ENCODE assay signal across 9 cellular contexts in genomic region chr20:10857362-10858070, GRCh38.
DNase-seq lines count a peak whose midpoint lies in the region; TF ChIP-seq lines count a peak whose summit lies in the region.
"Had no signal": no experiment of that assay in that cellular context is flagged by ENCODE, and none has a peak within 500 bp of the region (broad histone marks: within the 10 kb centered on the region; RNA-seq: fewer than 3 reads in every experiment).

No MANE protein-coding gene starts in this region.

- CTCF ChIA-PET in Caco-2 (lab: Charles Lee): no interaction called here

- TF ChIP-seq CTCF in Caco-2 (IDR thresholded peaks at IDR 0.05; ENCODE audit: insufficient read depth in 1 of 2, low read depth in 1 of 2, low read length in 1 of 2, severe bottlenecking in 1 of 2, unreplicated experiment in 1 of 2) (no peak), fibroblast of the aortic adventitia (IDR thresholded peaks at IDR 0.05; ENCODE audit: insufficient read depth, low read length) (no peak)

- H3K36me3 Mint-ChIP-seq in Caco-2 (ENCODE audit: insufficient read depth, unreplicated experiment): no peaks in the 10 kb centered on the region
- H3K36me3 Mint-ChIP-seq: CD4-positive, CD25-positive, alpha-beta regulatory T cell had no signal

- no peaks in the 10 kb centered on the region for H3K27me3 ChIP-seq in Caco-2 (replicated peaks; ENCODE audit: control insufficient read depth, insufficient read depth, low read length)

- H3K4me3 Mint-ChIP-seq in Caco-2 (ENCODE audit: unreplicated experiment): no peak overlapping the region
- H3K4me3 Mint-ChIP-seq: CD4-positive, CD25-positive, alpha-beta regulatory T cell had no signal

- intact Hi-C loops in Caco-2 (cut with micrococcal nuclease; ENCODE audit: unreplicated experiment): loop anchor here (1.0 to 10.0 kb wide), 2 partner anchors 8 to 303 kb away; no protein-coding TSS in a partner anchor

- peaks cover 59% of the 10 kb centered on the region for H3K4me1 ChIP-seq in Caco-2

- DNase-seq in Caco-2 (peak; percentile 33 to 56), RKO (ENCODE audit: low spot score) (peak; percentile 4), fibroblast of the aortic adventitia (ENCODE audit: low read depth) (peak; percentile 93), myocyte (ENCODE audit: low read depth) (peak; percentile 42), NCI-H2227 treated with DMSO at 0.1 percent for 48 hours (lab: John Stamatoyannopoulos, UW) (no peak), KG1 (lab: John Stamatoyannopoulos, UW) (no peak), SK-N-DZ (ENCODE audit: low spot score) (no peak)
- DNase-seq in stimulated activated CD4-positive, alpha-beta T cell treated with anti-CD3 and anti-CD28 coated beads, Interleukin-4, amount 100 ng/mL, for 4 hours: no peak
- DNase-seq: CD4-positive, CD25-positive, alpha-beta regulatory T cell had no signal

- no peaks in the 10 kb centered on the region; the same call in 1 of the 2 replicates for H3K36me3 ChIP-seq in Caco-2 (ENCODE audit: control insufficient read depth, insufficient read depth, low read length)

- peaks cover 25% of the 10 kb centered on the region for H3K4me1 Mint-ChIP-seq in Caco-2 (ENCODE audit: low read depth, unreplicated experiment)
- H3K4me1 Mint-ChIP-seq: CD4-positive, CD25-positive, alpha-beta regulatory T cell had no signal

- no peaks in the 10 kb centered on the region for H3K9me3 ChIP-seq in Caco-2

- POLR2A ChIA-PET in Caco-2 (lab: Charles Lee): no interaction called here

- H3K27me3 Mint-ChIP-seq in Caco-2 (ENCODE audit: insufficient read depth, unreplicated experiment): no peaks in the 10 kb centered on the region

- peaks cover 51% of the 10 kb centered on the region for H3K9me3 Mint-ChIP-seq in Caco-2 (ENCODE audit: unreplicated experiment)

- no TSS peak for BruUV-seq in Caco-2 (replicated peaks; lab: Mats Ljungman, UMichigan)

- H3K4me3 ChIP-seq in Caco-2 (ENCODE audit: low read depth, low read length) (no peak overlapping the region), fibroblast of the aortic adventitia (ENCODE audit: low read depth, low read length) (no peak overlapping the region)

- peak overlapping the region; percentile 71 for H3K27ac Mint-ChIP-seq in Caco-2 (ENCODE audit: unreplicated experiment)
- H3K27ac Mint-ChIP-seq: CD4-positive, CD25-positive, alpha-beta regulatory T cell had no signal

Comparison
In these comparisons a context has a peak if more than half of its experiments do, and no peak if none do; other contexts are left out.
1. DNase-seq: peak in Caco-2 (2 of 2), RKO (single experiment), fibroblast of the aortic adventitia (single experiment) and myocyte (single experiment); none in NCI-H2227 treated with DMSO at 0.1 percent for 48 hours (single experiment), KG1 (single experiment), stimulated activated CD4-positive, alpha-beta T cell treated with anti-CD3 and anti-CD28 coated beads, Interleukin-4, amount 100 ng/mL, for 4 hours (0 of 2) and SK-N-DZ (single experiment).